32 cellular contexts compared by ENCODE assay signal in the genomic region with DNA sequence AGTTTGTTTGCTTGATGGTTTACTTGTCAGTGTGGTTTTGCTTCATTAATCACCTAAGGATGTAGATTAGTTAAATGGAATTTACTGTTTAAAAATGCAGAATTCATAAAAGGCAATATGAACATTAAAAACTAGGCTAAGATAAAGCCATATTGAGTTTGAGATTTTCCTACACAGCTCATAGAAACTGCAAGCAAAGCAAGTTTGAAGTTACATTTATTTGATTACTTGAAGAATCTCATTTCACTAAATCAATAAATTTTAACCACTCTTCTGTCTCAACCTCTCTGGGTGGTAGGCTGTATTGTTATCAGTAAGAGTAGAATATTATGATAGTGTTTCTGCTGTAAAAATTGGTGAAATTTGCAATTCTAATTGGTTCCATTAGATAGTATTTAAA.
"Had no signal": no experiment of that assay in that cellular context is flagged by ENCODE, and none has a peak within 500 bp of the region (broad histone marks: within the 10 kb centered on the region; RNA-seq: fewer than 3 reads in every experiment).

No MANE protein-coding gene starts in this region.

- FAIRE-seq: astrocyte, bronchial epithelial cell had no signal

- DNase-seq: activated effector memory CD4-positive, alpha-beta T cell treated with anti-CD3 and anti-CD28 coated beads, Interleukin-2, amount 50 U/mL, for 16 hours; activated effector memory CD4-positive, alpha-beta T cell treated with Interleukin-2 at 50 U/mL for 16 hours; activated gamma-delta T cell; activated gamma-delta T cell treated with Interleukin-2 at 50 U/mL for 16 hours; activated naive CD4-positive, alpha-beta T cell; activated naive CD4-positive, alpha-beta T cell treated with anti-CD3 and anti-CD28 coated beads for 36 hours; activated naive CD4-positive, alpha-beta T cell treated with anti-CD3 and anti-CD28 coated beads, Interleukin-2, amount 10 ng/mL, durations not matched to agents 7 days and 5 days; activated naive CD4-positive, alpha-beta T cell treated with anti-CD3 and anti-CD28 coated beads, Interleukin-2, amount 50 U/mL, for 16 hours; activated naive CD4-positive, alpha-beta T cell treated with Interleukin-2 at 50 U/mL for 16 hours; activated naive CD8-positive, alpha-beta T cell treated with anti-CD3 and anti-CD28 coated beads for 36 hours; activated naive CD8-positive, alpha-beta T cell treated with anti-CD3 and anti-CD28 coated beads, Interleukin-2, amount 10 ng/mL, durations not matched to agents 7 days and 5 days; activated naive CD8-positive, alpha-beta T cell treated with anti-CD3 and anti-CD28 coated beads, Interleukin-2, amount 50 U/mL, for 24 hours; activated T-cell treated with anti-CD3 and anti-CD28 coated beads, Interleukin-2, amount 50 U/mL, for 4 hours; activated T-cell treated with anti-CD3 and anti-CD28 coated beads, Interleukin-2, amount 50 U/mL, for 48 hours; activated T-cell treated with anti-CD3 and anti-CD28 coated beads, Interleukin-2, amount 50 U/mL, for 72 hours; adrenal gland; amniotic stem cell; amygdala; anterior cingulate cortex; aorta; body of pancreas; brain microvascular endothelial cell; caudate nucleus; central memory CD4-positive, alpha-beta T cell; cerebellar nuclear complex had no signal

- H3K36me3 ChIP-seq: adrenal gland, ascending aorta, brain microvascular endothelial cell, breast epithelium, cardiac muscle cell had no signal

- ATAC-seq: activated naive CD4-positive, alpha-beta T cell treated with anti-CD3 and anti-CD28 coated beads, Interleukin-2, amount 50 U/mL, for 72 hours; activated naive CD8-positive, alpha-beta T cell treated with anti-CD3 and anti-CD28 coated beads, Interleukin-2, amount 50 U/mL, for 24 hours; activated T-cell treated with anti-CD3 and anti-CD28 coated beads, Interleukin-2, amount 50 U/mL, for 4 hours; activated T-cell treated with anti-CD3 and anti-CD28 coated beads, Interleukin-2, amount 50 U/mL, for 72 hours; activated T-helper 17 cell treated with anti-CD3 and anti-CD28 coated beads, Interleukin-2, amount 50 U/mL, for 72 hours; body of pancreas had no signal

- H3K9me3 ChIP-seq: adrenal gland, ascending aorta, body of pancreas, breast epithelium had no signal

- H3K27ac ChIP-seq: adrenal gland, ascending aorta, body of pancreas, brain microvascular endothelial cell, breast epithelium, cardiac muscle cell had no signal

- H3K4me3 ChIP-seq: adrenal gland, ascending aorta, body of pancreas, breast epithelium, cardiac muscle cell had no signal

- H3K4me1 ChIP-seq: adrenal gland, ascending aorta, body of pancreas, breast epithelium had no signal

- H3K27me3 ChIP-seq: adrenal gland, ascending aorta, body of pancreas, brain microvascular endothelial cell, breast epithelium, cardiac muscle cell had no signal
